In genomic region chr12:131894981-131895639, GRCh38 we compare ENCODE assay signal across 8 cellular contexts. TPM values are rescaled to one million over a fixed set of nuclear protein-coding genes. Genes with fewer than 3 reads are reported as not detected.
A peak's percentile ranks its signal among the peaks of the same experiment; 100 is the strongest.
DNase-seq lines count a peak whose midpoint lies in the region; ATAC-seq and TF ChIP-seq lines count a peak whose summit lies in the region.

No MANE protein-coding gene starts in this region.

- peak overlapping the region; percentile 76 for H3K4me3 ChIP-seq in RWPE2 (ENCODE audit: severe bottlenecking)

- H3K27ac Mint-ChIP-seq in activated CD4-positive, alpha-beta T cell treated with anti-CD3 and anti-CD28 coated beads, Interleukin-2, amount 10 ng/mL, durations not matched to agents 7 days and 5 days = peak overlapping the region; percentile 89
- H3K27ac Mint-ChIP-seq in nephron = peak overlapping the region in 2 of 3 experiments; percentile 74 to 89

- H3K27ac ChIP-seq in RWPE2 (ENCODE audit: poor library complexity, severe bottlenecking) = peak overlapping the region; percentile 45

- no peak for ATAC-seq in RWPE2 (ENCODE audit: low read depth)

- peaks cover 8% of the 10 kb centered on the region; the same call in 1 of the 2 replicates for H3K36me3 ChIP-seq in RWPE2 (ENCODE audit: low read depth)

- peaks cover 30% of the 10 kb centered on the region for H3K4me1 Mint-ChIP-seq in activated CD4-positive, alpha-beta T cell treated with anti-CD3 and anti-CD28 coated beads, Interleukin-2, amount 10 ng/mL, durations not matched to agents 7 days and 5 days
- no peaks in the 10 kb centered on the region for H3K4me1 Mint-ChIP-seq in nephron

- no peaks in the 10 kb centered on the region for H3K9me3 Mint-ChIP-seq in activated CD4-positive, alpha-beta T cell treated with anti-CD3 and anti-CD28 coated beads, Interleukin-2, amount 10 ng/mL, durations not matched to agents 7 days and 5 days
- no peaks in the 10 kb centered on the region for H3K9me3 Mint-ChIP-seq in nephron

- H3K4me3 Mint-ChIP-seq in activated CD4-positive, alpha-beta T cell treated with anti-CD3 and anti-CD28 coated beads, Interleukin-2, amount 10 ng/mL, durations not matched to agents 7 days and 5 days = peak overlapping the region; percentile 82
- H3K4me3 Mint-ChIP-seq in nephron = peak overlapping the region; percentile 88 to 90 (median 89)

- H3K9me3 ChIP-seq in RWPE2 (ENCODE audit: severe bottlenecking) = no peaks in the 10 kb centered on the region

- no peak for DNase-seq in activated CD4-positive, alpha-beta T cell treated with anti-CD3 and anti-CD28 coated beads, Interleukin-2, amount 10 ng/mL, durations not matched to agents 7 days and 5 days
- DNase-seq in activated CD4-positive, alpha-beta T cell treated with anti-CD3 and anti-CD28 coated beads for 48 hours = no peak
- no peak for DNase-seq in RWPE2 (ENCODE audit: low spot score)
- DNase-seq in epidermal melanocyte (ENCODE audit: insufficient read length, low spot score) = peak; percentile 17
- DNase-seq in SHP77 (lab: John Stamatoyannopoulos, UW) = no peak
- no peak for DNase-seq in dedifferentiated amniotic fluid mesenchymal stem cell (ENCODE audit: extremely low spot score)
- no peak for DNase-seq in NCI-H1105 treated with DMSO at 0.1 percent for 48 hours (lab: John Stamatoyannopoulos, UW)

- no peaks in the 10 kb centered on the region for H3K36me3 Mint-ChIP-seq in activated CD4-positive, alpha-beta T cell treated with anti-CD3 and anti-CD28 coated beads, Interleukin-2, amount 10 ng/mL, durations not matched to agents 7 days and 5 days (ENCODE audit: low read depth)
- H3K36me3 Mint-ChIP-seq in nephron (ENCODE audit: low read depth) = peaks cover 6% of the 10 kb centered on the region

- CTCF ChIA-PET in activated CD4-positive, alpha-beta T cell treated with anti-CD3 and anti-CD28 coated beads, Interleukin-2, amount 10 ng/mL, durations not matched to agents 7 days and 5 days (lab: Charles Lee) = interaction anchor here (1.1 kb wide), 1 partner anchor 33 kb away, joined by 3 read pairs; no protein-coding TSS in a partner anchor

- H3K4me1 ChIP-seq in RWPE2 (ENCODE audit: insufficient read depth, poor library complexity, severe bottlenecking) = peaks cover 3% of the 10 kb centered on the region

- POLR2A ChIA-PET in activated CD4-positive, alpha-beta T cell treated with anti-CD3 and anti-CD28 coated beads, Interleukin-2, amount 10 ng/mL, durations not matched to agents 7 days and 5 days (lab: Charles Lee) = no interaction called here

- TF ChIP-seq CTCF in RWPE2 (IDR thresholded peaks at IDR 0.05; ENCODE audit: poor library complexity, severe bottlenecking) (no peak), nephron (IDR thresholded peaks at IDR 0.05; ENCODE audit: unreplicated experiment in 3 of 3) (no peak)

- H3K27me3 ChIP-seq in RWPE2 (ENCODE audit: insufficient read depth, poor library complexity, severe bottlenecking) = no peaks in the 10 kb centered on the region

- H3K27me3 Mint-ChIP-seq in activated CD4-positive, alpha-beta T cell treated with anti-CD3 and anti-CD28 coated beads, Interleukin-2, amount 10 ng/mL, durations not matched to agents 7 days and 5 days = no peaks in the 10 kb centered on the region
- peaks cover 1% of the 10 kb centered on the region for H3K27me3 Mint-ChIP-seq in nephron (ENCODE audit: low read depth)

RNA-seq across cellular contexts. Expression of gene ULK1, which starts 0.7 kb away (rescaled TPM):
- 10 to 100 TPM; 28.1 to 36.1 TPM for total RNA-seq in activated CD4-positive, alpha-beta T cell treated with anti-CD3 and anti-CD28 coated beads, Interleukin-2, amount 10 ng/mL, durations not matched to agents 7 days and 5 days

RNA-seq across cellular contexts. Expression of gene PUS1, which starts 34.0 kb away (rescaled TPM):
- total RNA-seq in activated CD4-positive, alpha-beta T cell treated with anti-CD3 and anti-CD28 coated beads, Interleukin-2, amount 10 ng/mL, durations not matched to agents 7 days and 5 days = 10 to 100 TPM; 34.4 to 45.7 TPM

RNA-seq across cellular contexts. Expression of gene EP400, which starts 54.6 kb away (rescaled TPM):
- 10 to 100 TPM; 53.9 to 57.0 TPM for total RNA-seq in activated CD4-positive, alpha-beta T cell treated with anti-CD3 and anti-CD28 coated beads, Interleukin-2, amount 10 ng/mL, durations not matched to agents 7 days and 5 days
